30 cellular contexts compared by ENCODE assay signal in genomic region chr11:98798333-98798732, GRCh38.
"Had no signal": no experiment of that assay in that cellular context is flagged by ENCODE, and none has a peak within 500 bp of the region (broad histone marks: within the 10 kb centered on the region; RNA-seq: fewer than 3 reads in every experiment).

No MANE protein-coding gene starts in this region.

- H3K4me3 ChIP-seq: esophagus muscularis mucosa, gastroesophageal sphincter, heart right ventricle, hepatocyte had no signal

- DNase-seq: activated CD4-positive, alpha-beta T cell treated with anti-CD3 and anti-CD28 coated beads for 1 hour; activated CD4-positive, alpha-beta T cell treated with anti-CD3 and anti-CD28 coated beads for 4 hours; activated CD4-positive, alpha-beta T cell treated with anti-CD3 and anti-CD28 coated beads, Interleukin-2, amount 10 ng/mL, durations not matched to agents 7 days and 5 days; activated CD4-positive, alpha-beta T cell treated with anti-CD3 and anti-CD28 coated beads, Interleukin-2, amount 50 U/mL, for 4 hours; activated CD4-positive, CD25-positive, alpha-beta regulatory T cell; activated CD8-positive, alpha-beta memory T cell treated with anti-CD3 and anti-CD28 coated beads for 24 hours; activated CD8-positive, alpha-beta T cell treated with anti-CD3 and anti-CD28 coated beads for 36 hours; activated effector memory CD4-positive, alpha-beta T cell treated with Interleukin-2 at 50 U/mL for 16 hours; activated gamma-delta T cell treated with Interleukin-2 at 50 U/mL for 16 hours; activated naive CD4-positive, alpha-beta T cell treated with anti-CD3 and anti-CD28 coated beads, Interleukin-2, amount 50 U/mL, for 16 hours; activated naive CD4-positive, alpha-beta T cell treated with Interleukin-2 at 50 U/mL for 16 hours; activated T-cell treated with anti-CD3 and anti-CD28 coated beads, Interleukin-2, amount 50 U/mL, for 4 hours; amniotic stem cell; anterior cingulate cortex; brain microvascular endothelial cell; cortex of kidney; dermis blood vessel endothelial cell; effector CD4-positive, alpha-beta T cell; effector memory CD8-positive, alpha-beta T cell; erythroblast; foreskin keratinocyte; heart right ventricle; T-helper 17 cell; T1000 had no signal

- ATAC-seq: activated CD8-positive, alpha-beta T cell treated with anti-CD3 and anti-CD28 coated beads for 36 hours; activated T-cell treated with anti-CD3 and anti-CD28 coated beads, Interleukin-2, amount 50 U/mL, for 4 hours; activated T-helper 17 cell treated with anti-CD3 and anti-CD28 coated beads, Interleukin-2, amount 50 U/mL, for 72 hours; effector memory CD8-positive, alpha-beta T cell; foreskin keratinocyte; gastroesophageal sphincter; heart right ventricle; T-helper 17 cell had no signal

- H3K36me3 ChIP-seq: brain microvascular endothelial cell, esophagus muscularis mucosa, gastroesophageal sphincter, heart right ventricle had no signal

- H3K4me2 ChIP-seq: hepatocyte had no signal

- H3K27me3 ChIP-seq: brain microvascular endothelial cell, esophagus muscularis mucosa, foreskin keratinocyte, gastroesophageal sphincter, heart right ventricle, hepatocyte had no signal

- H3K79me2 ChIP-seq: hepatocyte had no signal

- H3K27ac ChIP-seq: brain microvascular endothelial cell, esophagus muscularis mucosa, foreskin keratinocyte, gastroesophageal sphincter, heart right ventricle, hepatocyte had no signal

- FAIRE-seq: astrocyte, bronchial epithelial cell had no signal

- H3K4me1 ChIP-seq: esophagus muscularis mucosa, foreskin keratinocyte, gastroesophageal sphincter, heart right ventricle had no signal

- H2AFZ ChIP-seq: hepatocyte had no signal
